9 cellular contexts compared by ENCODE assay signal in the genomic region with DNA sequence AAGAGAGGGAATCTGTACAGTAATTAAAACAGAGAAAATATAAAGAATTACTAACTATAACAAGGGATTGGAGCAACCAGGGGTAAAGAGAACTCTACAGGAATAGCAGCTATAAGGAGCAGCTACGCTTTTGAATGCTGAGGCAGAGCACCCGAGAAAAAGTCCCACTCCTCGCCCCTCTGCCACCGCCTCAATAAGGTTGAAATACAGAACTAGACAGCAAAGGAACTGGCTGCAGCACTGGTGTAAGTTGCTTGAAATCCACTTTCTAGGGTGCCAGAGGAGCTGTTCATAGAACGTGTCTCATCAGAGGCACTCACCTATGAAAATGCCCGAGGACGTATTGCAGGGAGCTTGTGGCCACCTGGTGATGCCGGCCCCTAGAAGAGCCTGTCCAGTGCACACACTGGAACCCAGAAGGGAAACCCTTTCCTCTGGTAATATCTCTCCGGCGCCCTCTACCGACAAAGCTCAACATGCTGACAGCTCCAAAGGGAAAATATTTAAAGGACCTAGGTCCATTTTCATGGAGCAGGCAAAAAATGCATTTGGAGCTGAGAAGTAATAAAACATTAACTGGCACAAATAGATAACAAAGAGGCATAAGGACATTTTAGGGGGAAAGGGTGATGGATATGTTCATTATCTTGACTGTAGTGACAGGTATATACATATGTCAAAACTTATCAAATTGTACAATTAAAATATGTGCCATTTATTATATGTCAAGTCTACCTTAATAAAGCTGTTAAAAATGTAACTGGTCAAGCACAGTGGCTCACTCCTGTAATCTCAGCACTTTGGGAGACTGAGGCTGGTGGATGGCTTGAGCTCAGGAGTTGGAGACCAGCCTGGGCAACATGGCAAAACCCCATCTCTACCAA.
DNase-seq lines count a peak whose midpoint lies in the region; ATAC-seq and TF ChIP-seq lines count a peak whose summit lies in the region.
"Had no signal": no experiment of that assay in that cellular context is flagged by ENCODE, and none has a peak within 500 bp of the region (broad histone marks: within the 10 kb centered on the region; RNA-seq: fewer than 3 reads in every experiment).

No MANE protein-coding gene starts in this region.

- no peaks in the 10 kb centered on the region for H3K36me3 ChIP-seq in Caco-2 (ENCODE audit: control insufficient read depth, insufficient read depth, low read length)
- H3K36me3 ChIP-seq in Panc1 (ENCODE audit: control insufficient read depth, insufficient read depth, low read length), result no peaks in the 10 kb centered on the region

- H3K4me3 ChIP-seq in Caco-2 (ENCODE audit: low read depth, low read length), result no peak overlapping the region
- no peak overlapping the region for H3K4me3 ChIP-seq in HL-60 (replicated peaks; ENCODE audit: insufficient read depth, low read length)
- no peak overlapping the region for H3K4me3 ChIP-seq in Panc1 (ENCODE audit: low read depth in 2 of 2, low read length in 2 of 2)
- no peak overlapping the region for H3K4me3 ChIP-seq in astrocyte of the cerebellum (ENCODE audit: low read depth, low read length)
- H3K4me3 ChIP-seq: skin epidermis had no signal

- DNase-seq in Caco-2, result peak; percentile 85 to 87
- DNase-seq in HL-60 (ENCODE audit: low read depth in 1 of 2, low spot score in 1 of 2), result peak in 1 of 2 experiments; percentile 62
- peak; percentile 33 for DNase-seq in Panc1 (ENCODE audit: low read depth, low spot score)
- DNase-seq in astrocyte of the cerebellum (ENCODE audit: low read depth), result peak; percentile 44
- DNase-seq in inferior parietal cortex (ENCODE audit: extremely low spot score), result peak; percentile 85
- peak; percentile 28 to 57 for DNase-seq in stimulated activated CD4-positive, alpha-beta T cell treated with anti-CD3 and anti-CD28 coated beads, Interleukin-2, amount 100 ng/mL, for 24 hours

- CTCF ChIA-PET in Caco-2 (lab: Charles Lee), result interaction anchor here (0.7 to 2.1 kb wide), 9 partner anchors 16 to 196 kb away, joined by 3 to 54 read pairs (median 6); no protein-coding TSS in a partner anchor
- CTCF ChIA-PET in Panc1 (lab: Charles Lee), result interaction anchor here (0.6 to 1.4 kb wide), 7 partner anchors 10 to 739 kb away, joined by 3 to 7 read pairs (median 3); no protein-coding TSS in a partner anchor

- ATAC-seq in GM18868 (IDR thresholded peaks at IDR 0.05; ENCODE audit: unreplicated experiment), result peak; percentile 87
- peak; percentile 92 for ATAC-seq in Panc1
- ATAC-seq in HG02938 (IDR thresholded peaks at IDR 0.05; ENCODE audit: unreplicated experiment), result no peak

- H3K9me3 ChIP-seq in Caco-2 (no peaks in the 10 kb centered on the region), Panc1 (ENCODE audit: control insufficient read depth, insufficient read depth, low read depth, low read length) (no peaks in the 10 kb centered on the region)

- no peaks in the 10 kb centered on the region for H3K9me3 Mint-ChIP-seq in Caco-2 (ENCODE audit: unreplicated experiment)

- no peaks in the 10 kb centered on the region for H3K27me3 Mint-ChIP-seq in Caco-2 (ENCODE audit: insufficient read depth, unreplicated experiment)

- TF ChIP-seq CTCF in Caco-2 (IDR thresholded peaks at IDR 0.05; ENCODE audit: insufficient read depth in 1 of 2, low read depth in 1 of 2, low read length in 1 of 2, severe bottlenecking in 1 of 2, unreplicated experiment in 1 of 2) (peak; percentile 76 to 79), HL-60 (IDR thresholded peaks at IDR 0.05; ENCODE audit: insufficient read depth, low read length) (peak; percentile 52), Panc1 (IDR thresholded peaks at IDR 0.05) (peak; percentile 91), astrocyte of the cerebellum (IDR thresholded peaks at IDR 0.05; ENCODE audit: low read depth, low read length, missing control alignments) (peak; percentile 83)

- POLR2A ChIA-PET in Caco-2 (lab: Charles Lee), result interaction anchor here (0.6 to 0.9 kb wide), 3 partner anchors 113 to 173 kb away, joined by 3 to 4 read pairs (median 4); no protein-coding TSS in a partner anchor
- POLR2A ChIA-PET in Panc1 (lab: Charles Lee), result no interaction called here

- H3K27me3 ChIP-seq in Caco-2 (replicated peaks; ENCODE audit: control insufficient read depth, insufficient read depth, low read length), result no peaks in the 10 kb centered on the region
- H3K27me3 ChIP-seq in HL-60 (ENCODE audit: insufficient read depth, poor library complexity, severe bottlenecking), result no peaks in the 10 kb centered on the region
- peaks cover 7% of the 10 kb centered on the region; the same call in 1 of the 2 replicates for H3K27me3 ChIP-seq in Panc1 (ENCODE audit: control insufficient read depth, insufficient read depth, low read length)

- H3K4me3 Mint-ChIP-seq in Caco-2 (ENCODE audit: unreplicated experiment), result no peak overlapping the region

- H3K4me1 Mint-ChIP-seq in Caco-2 (ENCODE audit: low read depth, unreplicated experiment), result peaks cover 13% of the 10 kb centered on the region

- intact Hi-C loops in Caco-2 (cut with micrococcal nuclease; ENCODE audit: unreplicated experiment) (loop anchor here (1.0 to 10.0 kb wide), 6 partner anchors 37 to 416 kb away; a partner anchor contains a TSS), Panc1 (cut with micrococcal nuclease; ENCODE audit: unreplicated experiment) (loop anchor here (2.0 kb wide), 1 partner anchor 114 kb away; no protein-coding TSS in a partner anchor)

- no TSS peak for BruUV-seq in Caco-2 (replicated peaks; lab: Mats Ljungman, UMichigan)
- BruUV-seq in Panc1 (replicated peaks; lab: Mats Ljungman, UMichigan), result no TSS peak

- H3K4me1 ChIP-seq in Caco-2 (peaks cover 5% of the 10 kb centered on the region; the same call in 1 of the 2 replicates), Panc1 (ENCODE audit: control insufficient read depth, insufficient read depth, low read length) (no peaks in the 10 kb centered on the region)

- no peak overlapping the region for H3K27ac Mint-ChIP-seq in Caco-2 (ENCODE audit: unreplicated experiment)

- H3K27ac ChIP-seq in HL-60 (replicated peaks), result no peak overlapping the region
- no peak overlapping the region for H3K27ac ChIP-seq in Panc1 (ENCODE audit: low read length)
- H3K27ac ChIP-seq: skin epidermis had no signal

- no peaks in the 10 kb centered on the region for H3K36me3 Mint-ChIP-seq in Caco-2 (ENCODE audit: insufficient read depth, unreplicated experiment)

- in situ Hi-C loops in Panc1 (cut with HindIII; ENCODE audit: low pct_unique_long_range_greater_than_20kb, low sequenced_read_pairs) (no loop called here), astrocyte of the cerebellum (cut with HindIII; ENCODE audit: low sequenced_read_pairs) (no loop called here)
